Comparison of ENCODE assay signal across 20 cellular contexts in the genomic region with DNA sequence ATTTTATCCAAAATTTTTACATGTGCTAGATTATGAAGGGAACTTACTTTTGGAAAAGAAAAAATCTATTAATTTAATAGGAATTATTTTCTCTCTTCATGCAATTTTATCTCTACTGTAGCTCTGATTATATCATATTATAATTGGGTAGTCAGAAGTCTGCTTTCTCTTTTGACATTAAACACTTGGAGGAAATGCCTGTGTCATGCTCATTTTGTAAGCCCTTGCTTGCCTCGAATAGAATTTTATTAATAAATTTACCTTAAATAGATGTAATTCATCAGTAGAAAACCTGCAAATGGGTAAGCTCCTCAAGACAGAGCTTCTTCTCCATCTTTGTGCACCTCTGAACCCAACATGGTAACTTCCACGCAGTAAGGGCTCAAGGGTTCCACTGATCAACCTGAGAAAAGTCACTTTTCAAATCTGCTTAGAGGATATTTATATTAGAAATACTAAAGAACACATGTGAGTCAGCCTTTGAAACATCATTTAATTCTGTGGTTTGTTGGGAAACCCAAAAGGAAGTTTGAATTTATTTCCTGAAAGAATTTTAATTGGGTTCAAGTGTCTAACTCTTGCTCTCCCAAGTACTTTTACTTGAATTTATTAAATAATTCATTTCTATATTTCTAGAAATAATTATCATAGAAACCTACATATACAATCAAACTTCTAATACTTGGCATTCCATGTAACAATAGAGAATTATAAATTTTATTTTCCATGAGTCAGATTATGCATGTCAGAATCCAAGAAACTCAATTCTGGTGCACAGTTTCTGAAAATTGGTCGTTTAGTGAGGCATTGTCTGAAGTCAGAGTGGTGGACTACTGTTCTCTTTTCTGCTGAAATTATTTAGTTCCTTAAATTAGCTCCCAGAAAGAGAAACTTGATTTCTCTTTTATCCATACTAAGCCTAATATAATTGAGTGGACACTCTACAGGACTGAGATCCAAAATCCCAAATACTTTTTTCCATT.
DNase-seq lines count a peak whose midpoint lies in the region; ATAC-seq and TF ChIP-seq lines count a peak whose summit lies in the region.
"Had no signal": no experiment of that assay in that cellular context is flagged by ENCODE, and none has a peak within 500 bp of the region (broad histone marks: within the 10 kb centered on the region; RNA-seq: fewer than 3 reads in every experiment).

No MANE protein-coding gene starts in this region.

- H3K79me2 ChIP-seq in PC-3 (ENCODE audit: low read length): no peaks in the 10 kb centered on the region

- H4K20me1 ChIP-seq in PC-3 (ENCODE audit: low read length): no peaks in the 10 kb centered on the region

- peak; percentile 76 for DNase-seq in EH (ENCODE audit: low read depth)
- peak; percentile 43 for DNase-seq in PC-3
- DNase-seq in cardiac fibroblast (ENCODE audit: low read depth in 2 of 2): peak; percentile 32 to 68
- DNase-seq in kidney tubule cell (ENCODE audit: low spot score): peak; percentile 28
- no peak for DNase-seq in SHP77 treated with DMSO at 0.1 percent for 48 hours (lab: John Stamatoyannopoulos, UW)
- no peak for DNase-seq in NCI-H1436 treated with DMSO at 0.1 percent for 48 hours (lab: John Stamatoyannopoulos, UW)
- DNase-seq: activated CD4-positive, CD25-positive, alpha-beta regulatory T cell; activated CD8-positive, alpha-beta T cell treated with anti-CD3 and anti-CD28 coated beads for 36 hours; activated T-cell treated with anti-CD3 and anti-CD28 coated beads, Interleukin-2, amount 50 U/mL, for 4 hours; brain microvascular endothelial cell; DMS79; erythroblast; left ventricle myocardium inferior; mucosa of descending colon; NCI-H1092 treated with DMSO at 0.1 percent for 48 hours; NCI-H2107; NCI-H510A treated with DMSO at 0.1 percent for 48 hours; SIG-M5 had no signal

- TF ChIP-seq CTCF in PC-3 (conservative IDR thresholded peaks at IDR 0.05; ENCODE audit: low read depth, low read length) (no peak), cardiac fibroblast (IDR thresholded peaks at IDR 0.05; ENCODE audit: low read depth, low read length) (no peak)

- no peak for ATAC-seq in PC-3
- no peak for ATAC-seq in HG03139 (IDR thresholded peaks at IDR 0.05; ENCODE audit: unreplicated experiment)
- ATAC-seq in GM19324 (IDR thresholded peaks at IDR 0.05; ENCODE audit: low FRiP score, unreplicated experiment): no peak
- ATAC-seq: activated CD8-positive, alpha-beta T cell treated with anti-CD3 and anti-CD28 coated beads for 36 hours; activated T-cell treated with anti-CD3 and anti-CD28 coated beads, Interleukin-2, amount 50 U/mL, for 4 hours; mucosa of descending colon had no signal

- H3K27ac ChIP-seq in PC-3 (ENCODE audit: low read length): no peak overlapping the region
- H3K27ac ChIP-seq: brain microvascular endothelial cell, left ventricle myocardium inferior had no signal

- no peak overlapping the region for H2AFZ ChIP-seq in PC-3 (ENCODE audit: low read length)

- H3K4me3 ChIP-seq in PC-3 (ENCODE audit: low read length) (no peak overlapping the region), cardiac fibroblast (replicated peaks in 1 of 2; ENCODE audit: low read depth in 2 of 2, low read length in 2 of 2) (no peak overlapping the region)
- H3K4me3 ChIP-seq: left ventricle myocardium inferior, mucosa of descending colon had no signal

- H3K4me2 ChIP-seq in PC-3 (ENCODE audit: low read length): no peak overlapping the region

- CTCF ChIA-PET in PC-3 (lab: Charles Lee): no interaction called here

- BruUV-seq in PC-3 (replicated peaks; lab: Mats Ljungman, UMichigan): no TSS peak

- H3K4me1 ChIP-seq in PC-3 (ENCODE audit: insufficient read depth, low read length): no peaks in the 10 kb centered on the region; the same call in 1 of the 2 replicates

- POLR2A ChIA-PET in PC-3 (lab: Charles Lee; ENCODE audit: unreplicated experiment): no interaction called here

- no peaks in the 10 kb centered on the region for H3F3A ChIP-seq in PC-3 (ENCODE audit: low read length, unreplicated experiment)

- intact Hi-C loops in PC-3 (cut with micrococcal nuclease): no loop called here

- no peaks in the 10 kb centered on the region for H3K27me3 ChIP-seq in PC-3 (ENCODE audit: low read length)
- H3K27me3 ChIP-seq: brain microvascular endothelial cell had no signal

- H3K9ac ChIP-seq in PC-3 (ENCODE audit: low read length): no peak overlapping the region

- no peaks in the 10 kb centered on the region for H3K36me3 ChIP-seq in PC-3 (ENCODE audit: low read depth, low read length)
- H3K36me3 ChIP-seq: brain microvascular endothelial cell, left ventricle myocardium inferior had no signal

- no peaks in the 10 kb centered on the region for H3K9me2 ChIP-seq in PC-3 (replicated peaks; ENCODE audit: low read length)

- H3K9me3 ChIP-seq in PC-3 (ENCODE audit: low read length): no peaks in the 10 kb centered on the region
- H3K9me3 ChIP-seq: left ventricle myocardium inferior, mucosa of descending colon had no signal

Comparison
In these comparisons a context has a peak if more than half of its experiments do, and no peak if none do; other contexts are left out.
1. DNase-seq: peak in EH (single experiment), PC-3 (single experiment), cardiac fibroblast (2 of 2) and kidney tubule cell (single experiment); none in SHP77 treated with DMSO at 0.1 percent for 48 hours (single experiment) and NCI-H1436 treated with DMSO at 0.1 percent for 48 hours (single experiment).